9 cellular contexts compared by ENCODE assay signal in genomic region chr1:47424336-47424982, GRCh38. TPM values are rescaled to one million over a fixed set of nuclear protein-coding genes. Genes with fewer than 3 reads are reported as not detected.
DNase-seq lines count a peak whose midpoint lies in the region; TF ChIP-seq lines count a peak whose summit lies in the region.
"Had no signal": no experiment of that assay in that cellular context is flagged by ENCODE, and none has a peak within 500 bp of the region (broad histone marks: within the 10 kb centered on the region; RNA-seq: fewer than 3 reads in every experiment).

No MANE protein-coding gene starts in this region.

- WGBS in suprapubic skin = 5% methylated on average over 6 of the region's 6 CpGs

- TF ChIP-seq CTCF in suprapubic skin (IDR thresholded peaks at IDR 0.05) = peak; percentile 40 to 78

- no peak overlapping the region for H3K27ac ChIP-seq in SJCRH30
- H3K27ac ChIP-seq in suprapubic skin = no peak overlapping the region
- H3K27ac ChIP-seq: neutrophil had no signal

- TF ChIP-seq POLR2A in suprapubic skin (IDR thresholded peaks at IDR 0.05) = no peak

- H3K27me3 ChIP-seq in SJCRH30 (no peaks in the 10 kb centered on the region), suprapubic skin (peaks cover 14% of the 10 kb centered on the region)

- H3K4me1 ChIP-seq in SJCRH30 = no peaks in the 10 kb centered on the region
- H3K4me1 ChIP-seq in suprapubic skin = no peaks in the 10 kb centered on the region

- TF ChIP-seq EP300 in suprapubic skin (IDR thresholded peaks at IDR 0.05) = no peak

- H3K36me3 ChIP-seq in SJCRH30 = no peaks in the 10 kb centered on the region
- H3K36me3 ChIP-seq in suprapubic skin = no peaks in the 10 kb centered on the region
- H3K36me3 ChIP-seq: neutrophil had no signal

- H3K4me3 ChIP-seq in SJCRH30 (no peak overlapping the region), suprapubic skin (no peak overlapping the region)

- peak; percentile 58 for DNase-seq in DMS79 treated with DMSO at 0.1 percent for 48 hours (lab: John Stamatoyannopoulos, UW)
- peak; percentile 70 for DNase-seq in LHCN-M2 (ENCODE audit: low read depth)
- peak; percentile 70 to 87 for DNase-seq in SJCRH30
- DNase-seq in foreskin melanocyte = peak; percentile 41
- no peak for DNase-seq in suprapubic skin (ENCODE audit: low spot score in 2 of 2)
- DNase-seq in GOT3 (lab: John Stamatoyannopoulos, UW) = no peak
- DNase-seq in stimulated activated CD4-positive, alpha-beta T cell treated with anti-CD3 and anti-CD28 coated beads, Interleukin-4, amount 100 ng/mL, for 1 hour = no peak
- no peak for DNase-seq in stimulated activated CD4-positive, alpha-beta T cell treated with anti-CD3 and anti-CD28 coated beads, Interleukin-1b, Interleukin-23, amount 100 ng/mL, for 48 hours

- H3K9me3 ChIP-seq in SJCRH30 (replicated peaks) (no peaks in the 10 kb centered on the region), suprapubic skin (no peaks in the 10 kb centered on the region)
- H3K9me3 ChIP-seq: neutrophil had no signal

RNA-seq across cellular contexts. Expression of gene FOXE3, which starts 8.4 kb away (rescaled TPM):
- total RNA-seq in LHCN-M2 (2014; rRNA removed) = not detected in 2 replicates
- polyA plus RNA-seq in LHCN-M2 (2012) = 0.04 TPM
- not detected in 2 replicates for total RNA-seq in SJCRH30 (2014; rRNA removed; shearing (Covaris generic))
- not detected for total RNA-seq in suprapubic skin

RNA-seq across cellular contexts. Expression of gene FOXD2, which starts 13.4 kb away (rescaled TPM):
- total RNA-seq in LHCN-M2 (2014; rRNA removed) (0.26 and 0.40 TPM in 2 replicates), suprapubic skin (under 1 TPM in 3 of 4 donors, not detected in 1; 0.34 to 0.39 (median 0.38) TPM)
- polyA plus RNA-seq in LHCN-M2 (2012) = 0.29 TPM
- 1.7 and 2.2 TPM in 2 replicates for total RNA-seq in SJCRH30 (2014; rRNA removed; shearing (Covaris generic))

Comparison
In these comparisons a context has a peak if more than half of its experiments do, and no peak if none do; other contexts are left out.
1. DNase-seq: peak in DMS79 treated with DMSO at 0.1 percent for 48 hours (single experiment), LHCN-M2 (single experiment), SJCRH30 (2 of 2) and foreskin melanocyte (single experiment); none in suprapubic skin (0 of 2), GOT3 (single experiment), stimulated activated CD4-positive, alpha-beta T cell treated with anti-CD3 and anti-CD28 coated beads, Interleukin-4, amount 100 ng/mL, for 1 hour (single experiment) and stimulated activated CD4-positive, alpha-beta T cell treated with anti-CD3 and anti-CD28 coated beads, Interleukin-1b, Interleukin-23, amount 100 ng/mL, for 48 hours (single experiment).